ENCODE assay signal across 1 cellular context in genomic region chr7:29488977-29489376, GRCh38.
TF ChIP-seq lines count a peak whose summit lies in the region.

No MANE protein-coding gene starts in this region.

TF ChIP-seq in HepG2, 621 proteins besides CTCF, POLR2A, EP300 and RAD21 (continued from another document):
- 0 out of 2 replicates have a peak, but pooled peaks have one; percentile 8 for TF ChIP-seq ARID5B (CRISPR knock-in tag; IDR thresholded peaks at IDR 0.05)
- 0 out of 2 replicates have a peak, but pooled peaks have one; percentile 33 for TF ChIP-seq CBFB (CRISPR knock-in tag; IDR thresholded peaks at IDR 0.05)
- peak; percentile 10; the same call in 1 of the 2 replicates for TF ChIP-seq NCOA2 (CRISPR knock-in tag; IDR thresholded peaks at IDR 0.05)
- no peak for TF ChIP-seq RBAK (CRISPR knock-in tag; IDR thresholded peaks at IDR 0.05)
- no peak for TF ChIP-seq DR1 (CRISPR knock-in tag; IDR thresholded peaks at IDR 0.05)
- no peak for TF ChIP-seq SOX13 (IDR thresholded peaks at IDR 0.05)
- TF ChIP-seq SOX13 (CRISPR knock-in tag; conservative IDR thresholded peaks at IDR 0.05 in 1 of 2, IDR thresholded peaks at IDR 0.05 in 1 of 2) = 0 out of 4 replicates have a peak, but pooled peaks of 1 of the 2 experiments have one; percentile 34
TF ChIP-seq in HepG2: peak in this region for 5.
